In genomic region chr12:22624908-22625646, GRCh38 we compare ENCODE assay signal across 1 cellular context.
TF ChIP-seq lines count a peak whose summit lies in the region.

ETNK1 (plus strand) TSS chr12:22625171; CDS start chr12:22625431, 260 bp downstream.

TF ChIP-seq in HepG2, 621 proteins besides CTCF, POLR2A, EP300 and RAD21 (continued from another document and continues in another):
- TF ChIP-seq ZNF609 (CRISPR knock-in tag; IDR thresholded peaks at IDR 0.05; ENCODE audit: borderline replicate concordance), result peak; percentile 47; the same call in 1 of the 2 replicates
- no peak for TF ChIP-seq ZBTB25 (CRISPR knock-in tag; IDR thresholded peaks at IDR 0.05)
- peak; percentile 80 for TF ChIP-seq ZFP36L1 (CRISPR knock-in tag; IDR thresholded peaks at IDR 0.05)
- TF ChIP-seq TRIM24 (CRISPR knock-in tag; IDR thresholded peaks at IDR 0.05), result no peak
- TF ChIP-seq ZNF232 (CRISPR knock-in tag; IDR thresholded peaks at IDR 0.05; ENCODE audit: borderline replicate concordance), result peak; percentile 90
- TF ChIP-seq ZFP41 (CRISPR knock-in tag; IDR thresholded peaks at IDR 0.05; ENCODE audit: borderline replicate concordance), result peak; percentile 82; the same call in 1 of the 2 replicates
- TF ChIP-seq SAP130 (CRISPR knock-in tag; IDR thresholded peaks at IDR 0.05; ENCODE audit: low read depth), result peak; percentile 73; the same call in 1 of the 2 replicates
- peak; percentile 58; the same call in 1 of the 2 replicates for TF ChIP-seq ZNF280D (CRISPR knock-in tag; IDR thresholded peaks at IDR 0.05)
- peak; percentile 91 for TF ChIP-seq ZNF143 (CRISPR knock-in tag; IDR thresholded peaks at IDR 0.05)
- TF ChIP-seq MAZ (IDR thresholded peaks at IDR 0.05; ENCODE audit: borderline replicate concordance, low read depth, low read length), result no peak
- TF ChIP-seq MAZ (CRISPR knock-in tag; IDR thresholded peaks at IDR 0.05; ENCODE audit: low read depth), result peak; percentile 75; the same call in 1 of the 2 replicates
- TF ChIP-seq TGIF2 (CRISPR knock-in tag; IDR thresholded peaks at IDR 0.05), result peak; percentile 50
- peak; percentile 89 for TF ChIP-seq BRCA1 (CRISPR knock-in tag; IDR thresholded peaks at IDR 0.05)
- peak; percentile 92 for TF ChIP-seq ZNF451 (CRISPR knock-in tag; IDR thresholded peaks at IDR 0.05)
- TF ChIP-seq ARID2 (CRISPR knock-in tag; IDR thresholded peaks at IDR 0.05; ENCODE audit: borderline replicate concordance), result no peak
- peak; percentile 59; the same call in 1 of the 2 replicates for TF ChIP-seq RNF2 (conservative IDR thresholded peaks at IDR 0.05; ENCODE audit: low read depth)
- 0 out of 2 replicates have a peak, but pooled peaks have one; percentile 84 for TF ChIP-seq NFAT5 (CRISPR knock-in tag; IDR thresholded peaks at IDR 0.05)
- TF ChIP-seq GPBP1L1 (CRISPR knock-in tag; IDR thresholded peaks at IDR 0.05), result no peak
- TF ChIP-seq SNAPC4 (CRISPR knock-in tag; IDR thresholded peaks at IDR 0.05), result peak; percentile 95
- peak; percentile 60; the same call in 1 of the 2 replicates for TF ChIP-seq KDM2A (CRISPR knock-in tag; IDR thresholded peaks at IDR 0.05; ENCODE audit: borderline replicate concordance, low read depth)
- TF ChIP-seq HOXD1 (CRISPR knock-in tag; IDR thresholded peaks at IDR 0.05), result no peak; the same call in 1 of the 2 replicates
- TF ChIP-seq TEAD3 (CRISPR knock-in tag; optimal IDR thresholded peaks at IDR 0.05; ENCODE audit: borderline replicate concordance), result peak; percentile 84
- TF ChIP-seq ZNF446 (CRISPR knock-in tag; IDR thresholded peaks at IDR 0.05), result peak; percentile 91
- TF ChIP-seq THYN1 (CRISPR knock-in tag; IDR thresholded peaks at IDR 0.05; ENCODE audit: borderline replicate concordance, low read depth), result no peak
- TF ChIP-seq ELF3 (CRISPR knock-in tag; IDR thresholded peaks at IDR 0.05), result no peak
- no peak; the same call in 1 of the 2 replicates for TF ChIP-seq FOXA3 (CRISPR knock-in tag; IDR thresholded peaks at IDR 0.05)
- no peak for TF ChIP-seq BCLAF1 (IDR thresholded peaks at IDR 0.05)
- no peak for TF ChIP-seq CREBL2 (CRISPR knock-in tag; IDR thresholded peaks at IDR 0.05; ENCODE audit: borderline replicate concordance)
- TF ChIP-seq AKAP8 (CRISPR knock-in tag; IDR thresholded peaks at IDR 0.05), result peak; percentile 45; the same call in 1 of the 2 replicates
- TF ChIP-seq HIVEP1 (CRISPR knock-in tag; IDR thresholded peaks at IDR 0.05), result 0 out of 2 replicates have a peak, but pooled peaks have one; percentile 17
- TF ChIP-seq TSC22D2 (CRISPR knock-in tag; IDR thresholded peaks at IDR 0.05; ENCODE audit: borderline replicate concordance), result 0 out of 2 replicates have a peak, but pooled peaks have one; percentile 28
